In genomic region chr1:218209351-218209861, GRCh38 we compare ENCODE assay signal across 13 cellular contexts.
DNase-seq lines count a peak whose midpoint lies in the region; ATAC-seq and TF ChIP-seq lines count a peak whose summit lies in the region.
"Had no signal": no experiment of that assay in that cellular context is flagged by ENCODE, and none has a peak within 500 bp of the region (broad histone marks: within the 10 kb centered on the region; RNA-seq: fewer than 3 reads in every experiment).

No MANE protein-coding gene starts in this region.

- BruUV-seq in Panc1 (replicated peaks; lab: Mats Ljungman, UMichigan): no TSS peak

- H3K27me3 ChIP-seq in Panc1 (ENCODE audit: control insufficient read depth, insufficient read depth, low read length): no peaks in the 10 kb centered on the region

- no peaks in the 10 kb centered on the region for H3K36me3 ChIP-seq in Panc1 (ENCODE audit: control insufficient read depth, insufficient read depth, low read length)

- no peak overlapping the region for H3K27ac Mint-ChIP-seq in activated T-cell treated with anti-CD3 and anti-CD28 coated beads, Interleukin-2, amount 50 U/mL, for 72 hours
- H3K27ac Mint-ChIP-seq: brain, GM23338 had no signal

- H3K9me3 ChIP-seq in Panc1 (ENCODE audit: control insufficient read depth, insufficient read depth, low read depth, low read length): no peaks in the 10 kb centered on the region

- ATAC-seq in Panc1 (peak; percentile 83), HG02759 (IDR thresholded peaks at IDR 0.05; ENCODE audit: unreplicated experiment) (no peak)
- no peak for ATAC-seq in activated T-cell treated with anti-CD3 and anti-CD28 coated beads, Interleukin-2, amount 50 U/mL, for 72 hours (replicated peaks in 1 of 2)
- ATAC-seq: GM23338 had no signal

- no peak for TF ChIP-seq CTCF in Panc1 (IDR thresholded peaks at IDR 0.05)
- no peak for TF ChIP-seq CTCF in retinal pigment epithelial cell (conservative IDR thresholded peaks at IDR 0.05; ENCODE audit: low read depth, low read length)

- POLR2A ChIA-PET in Panc1 (lab: Charles Lee): no interaction called here

- CTCF ChIA-PET in Panc1 (lab: Charles Lee): no interaction called here

- H3K9me3 Mint-ChIP-seq in activated T-cell treated with anti-CD3 and anti-CD28 coated beads, Interleukin-2, amount 50 U/mL, for 72 hours: no peaks in the 10 kb centered on the region
- H3K9me3 Mint-ChIP-seq: brain, GM23338 had no signal

- H3K36me3 Mint-ChIP-seq in activated T-cell treated with anti-CD3 and anti-CD28 coated beads, Interleukin-2, amount 50 U/mL, for 72 hours (ENCODE audit: insufficient read depth in 2 of 2): no peaks in the 10 kb centered on the region
- H3K36me3 Mint-ChIP-seq: brain had no signal

- DNase-seq in GM03348 (ENCODE audit: low spot score) (peak; percentile 63), Panc1 (ENCODE audit: low read depth, low spot score) (peak; percentile 86), epithelial cell of prostate (ENCODE audit: low read depth, low spot score) (peak; percentile 5), retinal pigment epithelial cell (ENCODE audit: low read depth) (peak; percentile 14), MV-4-11 (lab: John Stamatoyannopoulos, UW) (no peak)
- no peak for DNase-seq in activated naive CD4-positive, alpha-beta T cell treated with Interleukin-2 at 50 U/mL for 16 hours
- DNase-seq in activated T-cell treated with anti-CD3 and anti-CD28 coated beads, Interleukin-2, amount 50 U/mL, for 72 hours: no peak
- DNase-seq: COR-L47, NCI-H1105 treated with DMSO at 0.1 percent for 48 hours, NCI-H446 treated with DMSO at 0.1 percent for 48 hours had no signal

- intact Hi-C loops in Panc1 (cut with micrococcal nuclease; ENCODE audit: unreplicated experiment): no loop called here

- no peak overlapping the region for H3K27ac ChIP-seq in Panc1 (ENCODE audit: low read length)
- peak overlapping the region; percentile 55 for H3K27ac ChIP-seq in epithelial cell of prostate

- H3K4me3 ChIP-seq in Panc1 (ENCODE audit: low read depth in 2 of 2, low read length in 2 of 2) (no peak overlapping the region), retinal pigment epithelial cell (ENCODE audit: low read length) (no peak overlapping the region)
- H3K4me3 ChIP-seq: GM23338 had no signal

- H3K4me1 Mint-ChIP-seq in activated T-cell treated with anti-CD3 and anti-CD28 coated beads, Interleukin-2, amount 50 U/mL, for 72 hours (ENCODE audit: low read depth): no peaks in the 10 kb centered on the region
- H3K4me1 Mint-ChIP-seq: brain, GM23338 had no signal

- peaks cover 5% of the 10 kb centered on the region for H3K27me3 Mint-ChIP-seq in activated T-cell treated with anti-CD3 and anti-CD28 coated beads, Interleukin-2, amount 50 U/mL, for 72 hours (ENCODE audit: low read depth)

- no peaks in the 10 kb centered on the region; the same call in 1 of the 2 replicates for H3K4me1 ChIP-seq in Panc1 (ENCODE audit: control insufficient read depth, insufficient read depth, low read length)

- in situ Hi-C loops in Panc1 (cut with HindIII; ENCODE audit: low pct_unique_long_range_greater_than_20kb, low sequenced_read_pairs): no loop called here

- H3K4me3 Mint-ChIP-seq in activated T-cell treated with anti-CD3 and anti-CD28 coated beads, Interleukin-2, amount 50 U/mL, for 72 hours: no peak overlapping the region
- H3K4me3 Mint-ChIP-seq: brain, GM23338 had no signal

Comparison
In these comparisons a context has a peak if more than half of its experiments do, and no peak if none do; other contexts are left out.
1. DNase-seq: peak in GM03348 (single experiment), Panc1 (single experiment), epithelial cell of prostate (single experiment) and retinal pigment epithelial cell (single experiment); none in MV-4-11 (single experiment), activated naive CD4-positive, alpha-beta T cell treated with Interleukin-2 at 50 U/mL for 16 hours (single experiment) and activated T-cell treated with anti-CD3 and anti-CD28 coated beads, Interleukin-2, amount 50 U/mL, for 72 hours (0 of 2).